In genomic region chr17:57436565-57436964, GRCh38 we compare ENCODE assay signal across 19 cellular contexts.
A peak's percentile ranks its signal among the peaks of the same experiment; 100 is the strongest.
DNase-seq lines count a peak whose midpoint lies in the region; FAIRE-seq and TF ChIP-seq lines count a peak whose summit lies in the region.
"Had no signal": no experiment of that assay in that cellular context is flagged by ENCODE, and none has a peak within 500 bp of the region (broad histone marks: within the 10 kb centered on the region; RNA-seq: fewer than 3 reads in every experiment).

No MANE protein-coding gene starts in this region.

- peaks cover 100% of the 10 kb centered on the region for H3K79me2 ChIP-seq in Karpas-422 (ENCODE audit: low read length)

- H3K27ac Mint-ChIP-seq in activated CD4-positive, alpha-beta T cell treated with anti-CD3 and anti-CD28 coated beads, Interleukin-2, amount 10 ng/mL, durations not matched to agents 24 days and 14 days = peak overlapping the region; percentile 41
- H3K27ac Mint-ChIP-seq in activated T-helper 2 cell treated with anti-CD3 and anti-CD28 coated beads, Interferon-gamma antibody, Interleukin-2, Interleukin-4, amounts not matched to agents 10 μg/mL and 5 μg/mL and 100 μg/mL, durations not matched to agents 14 hours and 24 hours and 36 hours = peak overlapping the region; percentile 18
- no peak overlapping the region for H3K27ac Mint-ChIP-seq in glutamatergic neuron (ENCODE audit: unreplicated experiment)

- H3K36me3 ChIP-seq in Karpas-422 (ENCODE audit: insufficient read depth, low read length) (no peaks in the 10 kb centered on the region), spleen (no peaks in the 10 kb centered on the region), small intestine (ENCODE audit: control insufficient read depth in 2 of 2, insufficient read depth in 2 of 2, low read length in 2 of 2) (no peaks in the 10 kb centered on the region)
- H3K36me3 ChIP-seq: prostate gland, upper lobe of left lung had no signal

- intact Hi-C loops in activated CD4-positive, alpha-beta T cell treated with anti-CD3 and anti-CD28 coated beads, Interleukin-2, amount 10 ng/mL, durations not matched to agents 24 days and 14 days (cut with micrococcal nuclease) = no loop called here
- intact Hi-C loops in activated T-helper 2 cell treated with anti-CD3 and anti-CD28 coated beads, Interferon-gamma antibody, Interleukin-2, Interleukin-4, amounts not matched to agents 10 μg/mL and 5 μg/mL and 100 μg/mL, durations not matched to agents 14 hours and 24 hours and 36 hours (cut with micrococcal nuclease) = no loop called here
- intact Hi-C loops in spleen (cut with DNase I; ENCODE audit: low total_unique reads) = no loop called here

- H3K4me1 ChIP-seq in Karpas-422 (ENCODE audit: low read length) (peaks cover 80% of the 10 kb centered on the region), spleen (peaks cover 12 to 67% (median 27%) of the 10 kb centered on the region in 6 donors), small intestine (ENCODE audit: control insufficient read depth in 2 of 2, insufficient read depth in 1 of 2, low read depth in 1 of 2, low read length in 1 of 2) (peaks cover 2 to 19% of the 10 kb centered on the region in 2 donors)
- H3K4me1 ChIP-seq: prostate gland had no signal

- no peaks in the 10 kb centered on the region for H3K27me3 ChIP-seq in Karpas-422 (ENCODE audit: low read length)
- H3K27me3 ChIP-seq in spleen (replicated peaks in 1 of 7) = no peaks in the 10 kb centered on the region
- no peaks in the 10 kb centered on the region for H3K27me3 ChIP-seq in small intestine (ENCODE audit: control insufficient read depth in 2 of 2, insufficient read depth in 2 of 2, low read length in 2 of 2)
- H3K27me3 ChIP-seq: upper lobe of left lung had no signal

- peaks cover 20% of the 10 kb centered on the region for H3K36me3 Mint-ChIP-seq in activated CD4-positive, alpha-beta T cell treated with anti-CD3 and anti-CD28 coated beads, Interleukin-2, amount 10 ng/mL, durations not matched to agents 24 days and 14 days (ENCODE audit: low read depth)
- peaks cover 28% of the 10 kb centered on the region for H3K36me3 Mint-ChIP-seq in activated T-helper 2 cell treated with anti-CD3 and anti-CD28 coated beads, Interferon-gamma antibody, Interleukin-2, Interleukin-4, amounts not matched to agents 10 μg/mL and 5 μg/mL and 100 μg/mL, durations not matched to agents 14 hours and 24 hours and 36 hours (ENCODE audit: low read depth)
- peaks cover 4% of the 10 kb centered on the region for H3K36me3 Mint-ChIP-seq in glutamatergic neuron (ENCODE audit: unreplicated experiment)

- H3K9me3 ChIP-seq in Karpas-422 (ENCODE audit: low read length) (no peaks in the 10 kb centered on the region), spleen (no peaks in the 10 kb centered on the region), small intestine (ENCODE audit: control insufficient read depth, low read depth) (no peaks in the 10 kb centered on the region)
- H3K9me3 ChIP-seq: prostate gland, upper lobe of left lung had no signal

- peak overlapping the region; percentile 48 for H3K9ac ChIP-seq in Karpas-422 (ENCODE audit: low read length)

- no peak for TF ChIP-seq CTCF in spleen (IDR thresholded peaks at IDR 0.05 in 8 of 11, conservative IDR thresholded peaks at IDR 0.05 in 3 of 11)
- no peak for TF ChIP-seq CTCF in glutamatergic neuron (IDR thresholded peaks at IDR 0.05; ENCODE audit: partially characterized antibody, unreplicated experiment)

- no peak for DNase-seq in activated CD4-positive, alpha-beta T cell treated with anti-CD3 and anti-CD28 coated beads, Interleukin-2, amount 10 ng/mL, durations not matched to agents 24 days and 14 days
- no peak for DNase-seq in activated CD4-positive, alpha-beta T cell treated with anti-CD3 and anti-CD28 coated beads for 1 hour
- DNase-seq in Karpas-422 (no peak), spleen (peak; percentile 41), NOMO-1 treated with dmso at 0.1 percent for 144 hours (lab: John Stamatoyannopoulos, UW; ENCODE audit: unreplicated experiment) (no peak), small intestine (no peak), glutamatergic neuron (no peak)
- no peak for DNase-seq in activated T-helper 2 cell treated with anti-CD3 and anti-CD28 coated beads, Interferon-gamma antibody, Interleukin-2, Interleukin-4, amounts not matched to agents 10 μg/mL and 5 μg/mL and 100 μg/mL, durations not matched to agents 14 hours and 24 hours and 36 hours (ENCODE audit: low spot score)
- DNase-seq: activated CD4-positive, CD25-positive, alpha-beta regulatory T cell treated with anti-CD3 and anti-CD28 coated beads, Interleukin-2, amount 50 U/mL, for 72 hours; activated T-cell treated with anti-CD3 and anti-CD28 coated beads, Interleukin-2, amount 50 U/mL, for 4 hours; cerebellar nuclear complex; foreskin fibroblast; NCI-H2171 treated with DMSO at 0.1 percent for 48 hours; NCI-H526; stimulated activated CD4-positive, alpha-beta T cell treated with anti-CD3 and anti-CD28 coated beads, Interleukin-2, amount 100 ng/mL, for 48 hours; upper lobe of left lung had no signal

- H3K4me3 ChIP-seq in Karpas-422 (ENCODE audit: low read length) = no peak overlapping the region
- H3K4me3 ChIP-seq in spleen = no peak overlapping the region
- H3K4me3 ChIP-seq in small intestine (ENCODE audit: low read depth in 1 of 2, low read length in 2 of 2) = no peak overlapping the region
- H3K4me3 ChIP-seq: prostate gland, upper lobe of left lung had no signal

- no peak overlapping the region for H2AFZ ChIP-seq in Karpas-422 (ENCODE audit: low read length)

- H3K27ac ChIP-seq in Karpas-422 (ENCODE audit: low read length) = peak overlapping the region; percentile 93
- no peak overlapping the region for H3K27ac ChIP-seq in spleen
- H3K27ac ChIP-seq in small intestine (ENCODE audit: low read depth in 1 of 2, low read length in 1 of 2) = no peak overlapping the region
- H3K27ac ChIP-seq: prostate gland, upper lobe of left lung had no signal

- whole genome bisulfite sequencing in spleen, 5 donors = 61 to 82% (median 73%) methylated on average over 4 of the region's 4 CpGs
- 41 to 69% (median 43%) methylated on average over 4 of the region's 4 CpGs for WGBS in small intestine, 3 donors

- H4K20me1 ChIP-seq in Karpas-422 (ENCODE audit: insufficient read depth, low read depth, low read length) = no peaks in the 10 kb centered on the region

- peak overlapping the region; percentile 50 for H3K4me2 ChIP-seq in Karpas-422 (ENCODE audit: low read depth, low read length, poor library complexity, severe bottlenecking)

- no peak for FAIRE-seq in small intestine (lab: Jason Lieb, UNC)
- FAIRE-seq: H1 had no signal

- no peaks in the 10 kb centered on the region for H3K27me3 Mint-ChIP-seq in activated CD4-positive, alpha-beta T cell treated with anti-CD3 and anti-CD28 coated beads, Interleukin-2, amount 10 ng/mL, durations not matched to agents 24 days and 14 days
- no peaks in the 10 kb centered on the region for H3K27me3 Mint-ChIP-seq in activated T-helper 2 cell treated with anti-CD3 and anti-CD28 coated beads, Interferon-gamma antibody, Interleukin-2, Interleukin-4, amounts not matched to agents 10 μg/mL and 5 μg/mL and 100 μg/mL, durations not matched to agents 14 hours and 24 hours and 36 hours (ENCODE audit: low read depth)
- H3K27me3 Mint-ChIP-seq in glutamatergic neuron (ENCODE audit: unreplicated experiment) = peaks cover 4% of the 10 kb centered on the region

- peaks cover 8% of the 10 kb centered on the region for H3K9me3 Mint-ChIP-seq in activated CD4-positive, alpha-beta T cell treated with anti-CD3 and anti-CD28 coated beads, Interleukin-2, amount 10 ng/mL, durations not matched to agents 24 days and 14 days
- no peaks in the 10 kb centered on the region for H3K9me3 Mint-ChIP-seq in activated T-helper 2 cell treated with anti-CD3 and anti-CD28 coated beads, Interferon-gamma antibody, Interleukin-2, Interleukin-4, amounts not matched to agents 10 μg/mL and 5 μg/mL and 100 μg/mL, durations not matched to agents 14 hours and 24 hours and 36 hours
- H3K9me3 Mint-ChIP-seq in glutamatergic neuron (ENCODE audit: unreplicated experiment) = peaks cover 4% of the 10 kb centered on the region
- H3K9me3 Mint-ChIP-seq: activated naive CD4-positive, alpha-beta T cell treated with anti-CD3 and anti-CD28 coated beads, Interleukin-2, amount 50 U/mL, for 72 hours; activated T-cell treated with anti-CD3 and anti-CD28 coated beads, Interleukin-2, amount 50 U/mL, for 4 hours had no signal

- TF ChIP-seq POLR2A in spleen (IDR thresholded peaks at IDR 0.05) = no peak

- peaks cover 51% of the 10 kb centered on the region for H3K4me1 Mint-ChIP-seq in activated CD4-positive, alpha-beta T cell treated with anti-CD3 and anti-CD28 coated beads, Interleukin-2, amount 10 ng/mL, durations not matched to agents 24 days and 14 days
- peaks cover 53% of the 10 kb centered on the region for H3K4me1 Mint-ChIP-seq in activated T-helper 2 cell treated with anti-CD3 and anti-CD28 coated beads, Interferon-gamma antibody, Interleukin-2, Interleukin-4, amounts not matched to agents 10 μg/mL and 5 μg/mL and 100 μg/mL, durations not matched to agents 14 hours and 24 hours and 36 hours (ENCODE audit: low read depth)
- H3K4me1 Mint-ChIP-seq in glutamatergic neuron (ENCODE audit: low read depth, unreplicated experiment) = peaks cover 33% of the 10 kb centered on the region

- H3K9me2 ChIP-seq in Karpas-422 (replicated peaks; ENCODE audit: insufficient read depth, low read length) = no peaks in the 10 kb centered on the region

- no peak overlapping the region for H3K4me3 Mint-ChIP-seq in activated CD4-positive, alpha-beta T cell treated with anti-CD3 and anti-CD28 coated beads, Interleukin-2, amount 10 ng/mL, durations not matched to agents 24 days and 14 days
- H3K4me3 Mint-ChIP-seq in activated T-helper 2 cell treated with anti-CD3 and anti-CD28 coated beads, Interferon-gamma antibody, Interleukin-2, Interleukin-4, amounts not matched to agents 10 μg/mL and 5 μg/mL and 100 μg/mL, durations not matched to agents 14 hours and 24 hours and 36 hours (ENCODE audit: low read depth) = no peak overlapping the region
- no peak overlapping the region for H3K4me3 Mint-ChIP-seq in glutamatergic neuron (ENCODE audit: unreplicated experiment)
- H3K4me3 Mint-ChIP-seq: activated T-cell treated with anti-CD3 and anti-CD28 coated beads, Interleukin-2, amount 50 U/mL, for 4 hours had no signal
